ENCODE assay signal across 15 cellular contexts in genomic region chr17:49337900-49338299, GRCh38. TPM values are rescaled to one million over a fixed set of nuclear protein-coding genes. Genes with fewer than 3 reads are reported as not detected.
DNase-seq lines count a peak whose midpoint lies in the region; ATAC-seq and TF ChIP-seq lines count a peak whose summit lies in the region.
"Had no signal": no experiment of that assay in that cellular context is flagged by ENCODE, and none has a peak within 500 bp of the region (broad histone marks: within the 10 kb centered on the region; RNA-seq: fewer than 3 reads in every experiment).

No MANE protein-coding gene starts in this region.

- TF ChIP-seq CTCF in brain microvascular endothelial cell (IDR thresholded peaks at IDR 0.05; ENCODE audit: low read depth, low read length, missing control alignments): no peak
- no peak for TF ChIP-seq CTCF in ovary (IDR thresholded peaks at IDR 0.05)

- H3K9me3 ChIP-seq in MG63 (no peaks in the 10 kb centered on the region), ovary (no peaks in the 10 kb centered on the region)

- H3K4me3 ChIP-seq in MG63: no peak overlapping the region
- H3K4me3 ChIP-seq in brain microvascular endothelial cell (ENCODE audit: low read depth, low read length): no peak overlapping the region
- H3K4me3 ChIP-seq in ovary: no peak overlapping the region

- peak; percentile 24 for DNase-seq in activated CD4-positive, alpha-beta T cell treated with anti-CD3 and anti-CD28 coated beads for 48 hours
- DNase-seq in activated CD4-positive, alpha-beta T cell treated with anti-CD3 and anti-CD28 coated beads, Interleukin-2, amount 50 U/mL, for 1 hour: no peak
- DNase-seq in MG63: peak; percentile 55
- peak; percentile 37 for DNase-seq in brain microvascular endothelial cell
- DNase-seq in ovary: peak; percentile 24 to 57 (median 46)
- no peak for DNase-seq in COLO829 (ENCODE audit: low spot score)
- no peak for DNase-seq in SKM-1 (lab: John Stamatoyannopoulos, UW; ENCODE audit: unreplicated experiment)
- DNase-seq: activated CD4-positive, CD25-positive, alpha-beta regulatory T cell; COR-L47; NCI-H2029 treated with DMSO at 0.1 percent for 48 hours; NCI-H748 treated with DMSO at 0.1 percent for 48 hours; stimulated activated naive CD4-positive, alpha-beta T cell; T-helper 1 cell had no signal

- H3K27ac ChIP-seq in brain microvascular endothelial cell (no peak overlapping the region), ovary (no peak overlapping the region)

- TF ChIP-seq POLR2A in ovary (IDR thresholded peaks at IDR 0.05): no peak

- WGBS in ovary, 3 donors: 31 to 42% (median 32%) methylated on average over 8 of the region's 8 CpGs

- no peak for ATAC-seq in GM19328 (IDR thresholded peaks at IDR 0.05; ENCODE audit: unreplicated experiment)
- ATAC-seq: sciatic nerve had no signal

- H3K27me3 ChIP-seq in MG63 (no peaks in the 10 kb centered on the region), brain microvascular endothelial cell (replicated peaks) (no peaks in the 10 kb centered on the region), ovary (no peaks in the 10 kb centered on the region)

- H3K4me1 ChIP-seq in ovary (ENCODE audit: insufficient read depth): peaks cover 18% of the 10 kb centered on the region

- H3K36me3 ChIP-seq in MG63 (no peaks in the 10 kb centered on the region), brain microvascular endothelial cell (replicated peaks) (no peaks in the 10 kb centered on the region), ovary (no peaks in the 10 kb centered on the region)

- intact Hi-C loops in ovary (cut with DNase I): loop anchor here in 1 of 4 donors (10.0 kb wide), 1 partner anchor 227 kb away; no protein-coding TSS in a partner anchor

- no peak for TF ChIP-seq EP300 in ovary (IDR thresholded peaks at IDR 0.05)

- in situ Hi-C loops in brain microvascular endothelial cell (cut with HindIII; ENCODE audit: low pct_ligation_motif_present, low sequenced_read_pairs): no loop called here

RNA-seq across cellular contexts. Expression of gene ZNF652, which starts 24.1 kb away (rescaled TPM):
- total RNA-seq in MG63 (2014; rRNA removed; shearing (Covaris generic); ENCODE audit: low replicate concordance): 5.5 and 8.1 TPM in 2 replicates
- total RNA-seq in ovary: 10 to 100 TPM; 26.0 to 60.9 (median 52.4) TPM
- polyA plus RNA-seq in ovary: 10 to 100 TPM; 17.1 to 19.4 TPM

Comparison
In these comparisons a context has a peak if more than half of its experiments do, and no peak if none do; other contexts are left out.
1. DNase-seq: peak in activated CD4-positive, alpha-beta T cell treated with anti-CD3 and anti-CD28 coated beads for 48 hours (single experiment), MG63 (single experiment), brain microvascular endothelial cell (single experiment) and ovary (5 of 5); none in activated CD4-positive, alpha-beta T cell treated with anti-CD3 and anti-CD28 coated beads, Interleukin-2, amount 50 U/mL, for 1 hour (single experiment), COLO829 (single experiment) and SKM-1 (single experiment).